In the genomic region with DNA sequence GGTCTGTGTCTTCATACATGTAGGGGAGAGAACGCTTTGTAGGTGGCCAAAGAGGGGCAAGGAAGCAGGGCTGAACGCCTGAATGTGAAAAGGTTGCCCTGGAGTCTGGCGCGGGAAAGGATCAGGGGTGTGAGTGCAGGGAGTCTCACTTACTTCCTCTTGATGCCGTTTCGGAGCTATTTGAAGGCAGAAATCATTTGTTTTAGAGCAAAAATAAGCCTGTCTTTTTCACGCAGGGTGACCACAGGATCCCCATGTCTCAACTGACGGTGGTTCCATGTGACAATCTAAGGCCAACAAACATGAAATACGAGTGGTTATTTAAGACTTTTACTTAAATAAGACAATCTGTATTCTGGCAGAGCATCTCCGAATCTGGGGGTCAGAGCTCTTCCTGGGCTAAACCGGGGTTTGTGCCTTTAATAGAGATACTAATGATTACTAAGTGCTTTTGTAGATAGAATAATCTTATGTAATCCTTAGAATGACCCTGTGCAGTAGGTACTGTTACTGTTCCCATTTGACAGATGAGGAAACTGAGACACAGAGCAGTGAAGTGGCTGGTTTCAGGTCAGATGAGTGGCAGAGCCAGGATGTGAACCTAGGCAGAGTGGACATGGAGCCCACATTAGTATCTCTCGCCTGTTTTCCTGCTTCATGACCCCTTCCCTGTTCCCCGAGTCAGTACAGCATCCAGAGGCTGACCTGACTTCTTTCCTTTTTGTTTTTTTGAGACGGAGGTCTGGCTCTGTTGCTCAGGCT, we compare ENCODE assay signal across 9 cellular contexts. TPM values are rescaled to one million over a fixed set of nuclear protein-coding genes. Genes with fewer than 3 reads are reported as not detected.
DNase-seq lines count a peak whose midpoint lies in the region; ATAC-seq and TF ChIP-seq lines count a peak whose summit lies in the region.
"Had no signal": no experiment of that assay in that cellular context is flagged by ENCODE, and none has a peak within 500 bp of the region (broad histone marks: within the 10 kb centered on the region; RNA-seq: fewer than 3 reads in every experiment).

No MANE protein-coding gene starts in this region.

- CTCF ChIA-PET in activated CD4-positive, alpha-beta T cell treated with anti-CD3 and anti-CD28 coated beads, Interleukin-2, amount 10 ng/mL, durations not matched to agents 7 days and 5 days (lab: Charles Lee): interaction anchor here (0.8 to 2.7 kb wide), 4 partner anchors 13 to 89 kb away, joined by 3 to 11 read pairs (median 4); no protein-coding TSS in a partner anchor

- H3K9me3 ChIP-seq in NT2/D1 (ENCODE audit: insufficient read depth, low read length) (no peaks in the 10 kb centered on the region), endodermal cell (ENCODE audit: control insufficient read depth, low read length) (no peaks in the 10 kb centered on the region), thyroid gland (no peaks in the 10 kb centered on the region)

- DNase-seq in activated CD4-positive, alpha-beta T cell treated with anti-CD3 and anti-CD28 coated beads, Interleukin-2, amount 10 ng/mL, durations not matched to agents 7 days and 5 days: no peak
- no peak for DNase-seq in activated CD4-positive, alpha-beta T cell treated with anti-CD3 and anti-CD28 coated beads for 1 hour
- DNase-seq in NT2/D1 (ENCODE audit: low read depth, low spot score) (no peak), endodermal cell (peak; percentile 76), brain microvascular endothelial cell (no peak), thyroid gland (no peak)
- DNase-seq in stimulated activated naive B cell treated with anti-CD40 and anti-IgM and Interleukin-4, amounts not matched to agents 10 μg/mL and 1 μg/mL and 100 μg/mL, for 72 hours: no peak
- DNase-seq: stimulated activated CD4-positive, alpha-beta T cell treated with anti-CD3 and anti-CD28 coated beads, Interleukin-2, amount 100 ng/mL, for 48 hours had no signal

- H3K27me3 ChIP-seq in NT2/D1 (ENCODE audit: insufficient read depth, insufficient read length) (peaks cover 4% of the 10 kb centered on the region), endodermal cell (ENCODE audit: control insufficient read depth, insufficient read depth, low read length, poor library complexity, severe bottlenecking) (no peaks in the 10 kb centered on the region), brain microvascular endothelial cell (replicated peaks) (no peaks in the 10 kb centered on the region), thyroid gland (no peaks in the 10 kb centered on the region)

- peaks cover 4% of the 10 kb centered on the region for H3K9me3 Mint-ChIP-seq in activated CD4-positive, alpha-beta T cell treated with anti-CD3 and anti-CD28 coated beads, Interleukin-2, amount 10 ng/mL, durations not matched to agents 7 days and 5 days
- no peaks in the 10 kb centered on the region for H3K9me3 Mint-ChIP-seq in endodermal cell
- no peaks in the 10 kb centered on the region for H3K9me3 Mint-ChIP-seq in stimulated activated naive B cell treated with anti-CD40 and anti-IgM and Interleukin-4, amounts not matched to agents 10 μg/mL and 1 μg/mL and 100 μg/mL, for 72 hours

- ATAC-seq in stimulated activated naive B cell treated with anti-CD40 and anti-IgM and Interleukin-4, amounts not matched to agents 10 μg/mL and 1 μg/mL and 100 μg/mL, for 72 hours (replicated peaks): no peak
- no peak for ATAC-seq in esophagus mucosa

- H3K4me1 ChIP-seq in NT2/D1 (ENCODE audit: insufficient read depth, insufficient read length) (peaks cover 5% of the 10 kb centered on the region), endodermal cell (ENCODE audit: control insufficient read depth, insufficient read depth, low read length) (no peaks in the 10 kb centered on the region), thyroid gland (peaks cover 6 to 11% of the 10 kb centered on the region in 2 donors)

- peaks cover 34% of the 10 kb centered on the region for H3K4me1 Mint-ChIP-seq in activated CD4-positive, alpha-beta T cell treated with anti-CD3 and anti-CD28 coated beads, Interleukin-2, amount 10 ng/mL, durations not matched to agents 7 days and 5 days
- H3K4me1 Mint-ChIP-seq in endodermal cell: peaks cover 10% of the 10 kb centered on the region
- H3K4me1 Mint-ChIP-seq in stimulated activated naive B cell treated with anti-CD40 and anti-IgM and Interleukin-4, amounts not matched to agents 10 μg/mL and 1 μg/mL and 100 μg/mL, for 72 hours: peaks cover 30 to 59% of the 10 kb centered on the region in 2 donors

- WGBS in endodermal cell (ENCODE audit: insufficient coverage in 1 of 2, insufficient read length in 1 of 2), 2 experiments: 73 to 76% methylated on average over 11 to 14 of the region's 14 CpGs
- 83 to 87% methylated on average over 14 of the region's 14 CpGs for WGBS in thyroid gland, 2 donors

- intact Hi-C loops in thyroid gland (cut with DNase I): no loop called here

- H3K4me3 ChIP-seq in NT2/D1 (ENCODE audit: insufficient read length, low read depth): peak overlapping the region; percentile 73
- H3K4me3 ChIP-seq in endodermal cell (ENCODE audit: low read length): peak overlapping the region; percentile 87
- no peak overlapping the region for H3K4me3 ChIP-seq in brain microvascular endothelial cell (ENCODE audit: low read depth, low read length)
- no peak overlapping the region for H3K4me3 ChIP-seq in thyroid gland (replicated peaks in 1 of 3)

- H3K4me3 Mint-ChIP-seq in activated CD4-positive, alpha-beta T cell treated with anti-CD3 and anti-CD28 coated beads, Interleukin-2, amount 10 ng/mL, durations not matched to agents 7 days and 5 days: peak overlapping the region; percentile 89
- H3K4me3 Mint-ChIP-seq in endodermal cell: peak overlapping the region; percentile 83
- peak overlapping the region; percentile 95 to 96 for H3K4me3 Mint-ChIP-seq in stimulated activated naive B cell treated with anti-CD40 and anti-IgM and Interleukin-4, amounts not matched to agents 10 μg/mL and 1 μg/mL and 100 μg/mL, for 72 hours

- TF ChIP-seq POLR2A in thyroid gland (IDR thresholded peaks at IDR 0.05): no peak

- no peaks in the 10 kb centered on the region for H3K27me3 Mint-ChIP-seq in activated CD4-positive, alpha-beta T cell treated with anti-CD3 and anti-CD28 coated beads, Interleukin-2, amount 10 ng/mL, durations not matched to agents 7 days and 5 days
- no peaks in the 10 kb centered on the region for H3K27me3 Mint-ChIP-seq in endodermal cell (ENCODE audit: insufficient read depth)
- no peaks in the 10 kb centered on the region for H3K27me3 Mint-ChIP-seq in stimulated activated naive B cell treated with anti-CD40 and anti-IgM and Interleukin-4, amounts not matched to agents 10 μg/mL and 1 μg/mL and 100 μg/mL, for 72 hours

- H3K36me3 Mint-ChIP-seq in activated CD4-positive, alpha-beta T cell treated with anti-CD3 and anti-CD28 coated beads, Interleukin-2, amount 10 ng/mL, durations not matched to agents 7 days and 5 days (ENCODE audit: low read depth): peaks cover 12% of the 10 kb centered on the region
- peaks cover 3% of the 10 kb centered on the region for H3K36me3 Mint-ChIP-seq in endodermal cell (ENCODE audit: low read depth)
- peaks cover 4 to 11% of the 10 kb centered on the region in 2 donors for H3K36me3 Mint-ChIP-seq in stimulated activated naive B cell treated with anti-CD40 and anti-IgM and Interleukin-4, amounts not matched to agents 10 μg/mL and 1 μg/mL and 100 μg/mL, for 72 hours

- TF ChIP-seq CTCF in endodermal cell (conservative IDR thresholded peaks at IDR 0.05) (no peak), brain microvascular endothelial cell (IDR thresholded peaks at IDR 0.05; ENCODE audit: low read depth, low read length, missing control alignments) (no peak), thyroid gland (IDR thresholded peaks at IDR 0.05) (no peak)

- no peak overlapping the region for H3K27ac ChIP-seq in endodermal cell (ENCODE audit: low read depth, low read length)
- no peak overlapping the region for H3K27ac ChIP-seq in brain microvascular endothelial cell
- no peak overlapping the region for H3K27ac ChIP-seq in thyroid gland

- in situ Hi-C loops in brain microvascular endothelial cell (cut with HindIII; ENCODE audit: low pct_ligation_motif_present, low sequenced_read_pairs): no loop called here

- H3K27ac Mint-ChIP-seq in activated CD4-positive, alpha-beta T cell treated with anti-CD3 and anti-CD28 coated beads, Interleukin-2, amount 10 ng/mL, durations not matched to agents 7 days and 5 days: peak overlapping the region; percentile 94
- H3K27ac Mint-ChIP-seq in endodermal cell: no peak overlapping the region
- H3K27ac Mint-ChIP-seq in stimulated activated naive B cell treated with anti-CD40 and anti-IgM and Interleukin-4, amounts not matched to agents 10 μg/mL and 1 μg/mL and 100 μg/mL, for 72 hours: peak overlapping the region; percentile 93

- H3K36me3 ChIP-seq in NT2/D1 (ENCODE audit: insufficient read depth, insufficient read length, low read length): no peaks in the 10 kb centered on the region
- no peaks in the 10 kb centered on the region for H3K36me3 ChIP-seq in endodermal cell (ENCODE audit: control insufficient read depth, insufficient read depth, low read length)
- H3K36me3 ChIP-seq in brain microvascular endothelial cell (replicated peaks): no peaks in the 10 kb centered on the region
- H3K36me3 ChIP-seq in thyroid gland: no peaks in the 10 kb centered on the region

- POLR2A ChIA-PET in activated CD4-positive, alpha-beta T cell treated with anti-CD3 and anti-CD28 coated beads, Interleukin-2, amount 10 ng/mL, durations not matched to agents 7 days and 5 days (lab: Charles Lee): no interaction called here

- H3K9ac ChIP-seq in NT2/D1 (ENCODE audit: insufficient read length, low read depth) (peak overlapping the region; percentile 85), endodermal cell (ENCODE audit: extremely low read depth, low read length, poor library complexity, severe bottlenecking) (no peak overlapping the region)

RNA-seq across cellular contexts. Expression of a gene that starts 1.9 kb away (rescaled TPM):
- total RNA-seq in activated CD4-positive, alpha-beta T cell treated with anti-CD3 and anti-CD28 coated beads, Interleukin-2, amount 10 ng/mL, durations not matched to agents 7 days and 5 days: 10 to 100 TPM; 24.8 to 26.8 TPM
- total RNA-seq in endodermal cell (10 to 100 TPM; 10.5 to 16.0 TPM), esophagus mucosa (15.4 TPM), thyroid gland (10 to 100 TPM in 1 of 4 donors, 1 to 10 TPM in 3; 3.8 to 11.1 (median 7.7) TPM)
- 6.6 TPM for polyA plus RNA-seq in endodermal cell (2013, experiment 1 of 2)
- polyA plus RNA-seq in endodermal cell (2013, experiment 2 of 2): 7.0 TPM

RNA-seq across cellular contexts. Expression of a gene that starts 6.5 kb away (rescaled TPM):
- 10 to 100 TPM; 30.2 to 32.2 TPM for total RNA-seq in activated CD4-positive, alpha-beta T cell treated with anti-CD3 and anti-CD28 coated beads, Interleukin-2, amount 10 ng/mL, durations not matched to agents 7 days and 5 days
- total RNA-seq in endodermal cell (10 to 100 TPM; 16.6 to 22.8 TPM), esophagus mucosa (11.8 TPM), thyroid gland (10 to 100 TPM in 2 of 4 donors, 1 to 10 TPM in 2; 8.3 to 16.0 (median 10.1) TPM)
- 9.2 TPM for polyA plus RNA-seq in endodermal cell (2013, experiment 1 of 2)
- polyA plus RNA-seq in endodermal cell (2013, experiment 2 of 2): 8.9 TPM

Comparison
In these comparisons a context has a peak if more than half of its experiments do, and no peak if none do; other contexts are left out.
1. H3K4me3 ChIP-seq: peak in NT2/D1 (single experiment) and endodermal cell (single experiment); none in brain microvascular endothelial cell (single experiment) and thyroid gland (0 of 3).
2. Peak in every context shown above with its lines, with median percentiles within 50 percentile points of each other: H3K4me3 Mint-ChIP-seq.